10 cellular contexts compared by ENCODE assay signal in genomic region chr5:83368835-83369234, GRCh38.
DNase-seq lines count a peak whose midpoint lies in the region; ATAC-seq and TF ChIP-seq lines count a peak whose summit lies in the region.
"Had no signal": no experiment of that assay in that cellular context is flagged by ENCODE, and none has a peak within 500 bp of the region (broad histone marks: within the 10 kb centered on the region; RNA-seq: fewer than 3 reads in every experiment).

No MANE protein-coding gene starts in this region.

- peaks cover 10% of the 10 kb centered on the region for H3K27me3 ChIP-seq in neutrophil

- no peak for TF ChIP-seq CTCF in NB4 (IDR thresholded peaks at IDR 0.05; ENCODE audit: low read depth, low read length)
- no peak for TF ChIP-seq CTCF in neutrophil (IDR thresholded peaks at IDR 0.05)

- intact Hi-C loops in posterior vena cava (cut with DNase I): no loop called here

- no peak for TF ChIP-seq POLR2A in NB4 (IDR thresholded peaks at IDR 0.05; ENCODE audit: extremely low read depth, insufficient read length)

- no peaks in the 10 kb centered on the region for H3K36me3 ChIP-seq in neutrophil

- no peaks in the 10 kb centered on the region for H3K9me3 ChIP-seq in neutrophil

- ATAC-seq in GM18873 (IDR thresholded peaks at IDR 0.05; ENCODE audit: low FRiP score, unreplicated experiment): peak; percentile 42
- ATAC-seq in HG02798 (IDR thresholded peaks at IDR 0.05; ENCODE audit: poor library complexity, unreplicated experiment): peak; percentile 40

- H3K4me1 ChIP-seq in neutrophil (ENCODE audit: control insufficient read depth in 1 of 2, insufficient read depth in 1 of 2, low read depth in 1 of 2, low read length in 1 of 2): peaks cover 30 to 34% of the 10 kb centered on the region in 2 experiments

- DNase-seq in NB4 (ENCODE audit: low read depth): peak; percentile 81
- no peak for DNase-seq in NCI-H2171 (lab: John Stamatoyannopoulos, UW)
- no peak for DNase-seq in amygdala (lab: John Stamatoyannopoulos, UW)
- DNase-seq in posterior vena cava (ENCODE audit: low spot score): no peak
- no peak for DNase-seq in SK-N-DZ (ENCODE audit: low spot score)
- DNase-seq: NCI-H2081, T-helper 9 cell had no signal

- H3K4me3 ChIP-seq in NB4 (ENCODE audit: low read depth, low read length) (peak overlapping the region; percentile 54), neutrophil (ENCODE audit: low read depth in 1 of 2, low read length in 1 of 2) (peak overlapping the region; percentile 16 to 30)

- H3K27ac ChIP-seq in neutrophil: peak overlapping the region; percentile 80
